Comparison of ENCODE assay signal across 38 cellular contexts in the genomic region with DNA sequence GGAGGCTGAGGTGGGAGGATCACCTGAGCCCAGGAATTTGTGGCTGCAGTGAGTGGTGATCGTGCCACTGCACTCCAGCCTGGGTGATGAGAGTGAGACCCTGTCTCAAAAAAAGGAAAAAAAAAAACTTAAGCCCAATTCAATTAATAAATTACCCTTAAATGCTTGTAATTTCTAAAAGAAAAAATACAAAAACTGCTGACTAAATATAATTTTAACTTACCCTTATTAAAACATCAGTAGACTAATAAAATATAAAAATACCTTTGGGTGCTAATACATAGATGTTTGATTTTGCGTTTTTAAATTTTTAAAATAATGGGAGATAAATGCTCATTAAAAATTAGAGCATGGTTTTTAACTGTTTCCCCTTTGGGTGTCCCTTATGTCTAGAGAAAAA.
"Had no signal": no experiment of that assay in that cellular context is flagged by ENCODE, and none has a peak within 500 bp of the region (broad histone marks: within the 10 kb centered on the region; RNA-seq: fewer than 3 reads in every experiment).

No MANE protein-coding gene starts in this region.

- H3K36me3 ChIP-seq: adrenal gland, ascending aorta, brain microvascular endothelial cell, breast epithelium, cardiac muscle cell had no signal

- H3K4me1 ChIP-seq: adrenal gland, ascending aorta, body of pancreas, breast epithelium had no signal

- FAIRE-seq: astrocyte, bronchial epithelial cell had no signal

- DNase-seq: activated effector memory CD4-positive, alpha-beta T cell treated with anti-CD3 and anti-CD28 coated beads, Interleukin-2, amount 50 U/mL, for 16 hours; activated effector memory CD4-positive, alpha-beta T cell treated with Interleukin-2 at 50 U/mL for 16 hours; activated gamma-delta T cell; activated gamma-delta T cell treated with Interleukin-2 at 50 U/mL for 16 hours; activated naive CD4-positive, alpha-beta T cell; activated naive CD4-positive, alpha-beta T cell treated with anti-CD3 and anti-CD28 coated beads for 36 hours; activated naive CD4-positive, alpha-beta T cell treated with anti-CD3 and anti-CD28 coated beads, Interleukin-2, amount 10 ng/mL, durations not matched to agents 7 days and 5 days; activated naive CD4-positive, alpha-beta T cell treated with anti-CD3 and anti-CD28 coated beads, Interleukin-2, amount 50 U/mL, for 16 hours; activated naive CD4-positive, alpha-beta T cell treated with Interleukin-2 at 50 U/mL for 16 hours; activated naive CD8-positive, alpha-beta T cell treated with anti-CD3 and anti-CD28 coated beads for 36 hours; activated naive CD8-positive, alpha-beta T cell treated with anti-CD3 and anti-CD28 coated beads, Interleukin-2, amount 10 ng/mL, durations not matched to agents 7 days and 5 days; activated naive CD8-positive, alpha-beta T cell treated with anti-CD3 and anti-CD28 coated beads, Interleukin-2, amount 50 U/mL, for 24 hours; activated T-cell treated with anti-CD3 and anti-CD28 coated beads, Interleukin-2, amount 50 U/mL, for 1 hour; activated T-cell treated with anti-CD3 and anti-CD28 coated beads, Interleukin-2, amount 50 U/mL, for 24 hours; activated T-cell treated with anti-CD3 and anti-CD28 coated beads, Interleukin-2, amount 50 U/mL, for 4 hours; activated T-cell treated with anti-CD3 and anti-CD28 coated beads, Interleukin-2, amount 50 U/mL, for 48 hours; activated T-cell treated with anti-CD3 and anti-CD28 coated beads, Interleukin-2, amount 50 U/mL, for 72 hours; adrenal gland; amygdala; anterior cingulate cortex; body of pancreas; brain microvascular endothelial cell; caudate nucleus; central memory CD4-positive, alpha-beta T cell; cerebellar nuclear complex had no signal

- H3K27ac Mint-ChIP-seq: activated naive CD4-positive, alpha-beta T cell treated with anti-CD3 and anti-CD28 coated beads for 36 hours; activated naive CD4-positive, alpha-beta T cell treated with anti-CD3 and anti-CD28 coated beads, Interleukin-2, amount 10 ng/mL, durations not matched to agents 7 days and 5 days; activated naive CD4-positive, alpha-beta T cell treated with anti-CD3 and anti-CD28 coated beads, Interleukin-2, amount 50 U/mL, for 24 hours; activated naive CD4-positive, alpha-beta T cell treated with anti-CD3 and anti-CD28 coated beads, Interleukin-2, amount 50 U/mL, for 72 hours; activated naive CD8-positive, alpha-beta T cell; activated naive CD8-positive, alpha-beta T cell treated with anti-CD3 and anti-CD28 coated beads for 36 hours; activated naive CD8-positive, alpha-beta T cell treated with anti-CD3 and anti-CD28 coated beads, Interleukin-2, amount 10 ng/mL, durations not matched to agents 7 days and 5 days; activated naive CD8-positive, alpha-beta T cell treated with anti-CD3 and anti-CD28 coated beads, Interleukin-2, amount 50 U/mL, for 24 hours; activated T-cell treated with anti-CD3 and anti-CD28 coated beads, Interleukin-2, amount 50 U/mL, for 24 hours; activated T-cell treated with anti-CD3 and anti-CD28 coated beads, Interleukin-2, amount 50 U/mL, for 72 hours; activated T-helper 1 cell treated with anti-CD3 and anti-CD28 coated beads, Interleukin-12 subunit alpha, Interleukin-12 subunit beta, Interleukin-2, Interleukin-4 antibody, amounts not matched to agents 30 ng/mL and 10 ng/mL and 1 ng/mL, durations not matched to agents 14 hours and 24 hours and 36 hours; activated T-helper 17 cell treated with anti-CD3 and anti-CD28 coated beads, Interleukin-2, amount 50 U/mL, for 72 hours; activated T-helper 2 cell treated with anti-CD3 and anti-CD28 coated beads, Interferon-gamma antibody, Interleukin-2, Interleukin-4, amounts not matched to agents 10 μg/mL and 5 μg/mL and 100 μg/mL, durations not matched to agents 14 hours and 24 hours and 36 hours; brain had no signal

- H3K4me3 Mint-ChIP-seq: activated naive CD4-positive, alpha-beta T cell treated with anti-CD3 and anti-CD28 coated beads for 36 hours; activated naive CD4-positive, alpha-beta T cell treated with anti-CD3 and anti-CD28 coated beads, Interleukin-2, amount 10 ng/mL, durations not matched to agents 7 days and 5 days; activated naive CD4-positive, alpha-beta T cell treated with anti-CD3 and anti-CD28 coated beads, Interleukin-2, amount 50 U/mL, for 24 hours; activated naive CD8-positive, alpha-beta T cell; activated naive CD8-positive, alpha-beta T cell treated with anti-CD3 and anti-CD28 coated beads for 36 hours; activated naive CD8-positive, alpha-beta T cell treated with anti-CD3 and anti-CD28 coated beads, Interleukin-2, amount 10 ng/mL, durations not matched to agents 7 days and 5 days; activated naive CD8-positive, alpha-beta T cell treated with anti-CD3 and anti-CD28 coated beads, Interleukin-2, amount 50 U/mL, for 24 hours; activated T-cell treated with anti-CD3 and anti-CD28 coated beads, Interleukin-2, amount 50 U/mL, for 24 hours; activated T-cell treated with anti-CD3 and anti-CD28 coated beads, Interleukin-2, amount 50 U/mL, for 4 hours; activated T-cell treated with anti-CD3 and anti-CD28 coated beads, Interleukin-2, amount 50 U/mL, for 72 hours; activated T-helper 1 cell treated with anti-CD3 and anti-CD28 coated beads, Interleukin-12 subunit alpha, Interleukin-12 subunit beta, Interleukin-2, Interleukin-4 antibody, amounts not matched to agents 30 ng/mL and 10 ng/mL and 1 ng/mL, durations not matched to agents 14 hours and 24 hours and 36 hours; activated T-helper 17 cell treated with anti-CD3 and anti-CD28 coated beads, Interleukin-2, amount 50 U/mL, for 72 hours; brain; central memory CD8-positive, alpha-beta T cell had no signal

- H3K9me3 Mint-ChIP-seq: activated naive CD4-positive, alpha-beta T cell treated with anti-CD3 and anti-CD28 coated beads for 36 hours; activated naive CD4-positive, alpha-beta T cell treated with anti-CD3 and anti-CD28 coated beads, Interleukin-2, amount 10 ng/mL, durations not matched to agents 7 days and 5 days; activated naive CD4-positive, alpha-beta T cell treated with anti-CD3 and anti-CD28 coated beads, Interleukin-2, amount 50 U/mL, for 24 hours; activated naive CD4-positive, alpha-beta T cell treated with anti-CD3 and anti-CD28 coated beads, Interleukin-2, amount 50 U/mL, for 72 hours; activated naive CD8-positive, alpha-beta T cell treated with anti-CD3 and anti-CD28 coated beads for 36 hours; activated naive CD8-positive, alpha-beta T cell treated with anti-CD3 and anti-CD28 coated beads, Interleukin-2, amount 10 ng/mL, durations not matched to agents 7 days and 5 days; activated naive CD8-positive, alpha-beta T cell treated with anti-CD3 and anti-CD28 coated beads, Interleukin-2, amount 50 U/mL, for 24 hours; activated T-cell treated with anti-CD3 and anti-CD28 coated beads, Interleukin-2, amount 50 U/mL, for 24 hours; activated T-cell treated with anti-CD3 and anti-CD28 coated beads, Interleukin-2, amount 50 U/mL, for 4 hours; activated T-cell treated with anti-CD3 and anti-CD28 coated beads, Interleukin-2, amount 50 U/mL, for 72 hours; activated T-helper 1 cell treated with anti-CD3 and anti-CD28 coated beads, Interleukin-12 subunit alpha, Interleukin-12 subunit beta, Interleukin-2, Interleukin-4 antibody, amounts not matched to agents 30 ng/mL and 10 ng/mL and 1 ng/mL, durations not matched to agents 14 hours and 24 hours and 36 hours; activated T-helper 17 cell treated with anti-CD3 and anti-CD28 coated beads, Interleukin-2, amount 50 U/mL, for 72 hours; activated T-helper 2 cell treated with anti-CD3 and anti-CD28 coated beads, Interferon-gamma antibody, Interleukin-2, Interleukin-4, amounts not matched to agents 10 μg/mL and 5 μg/mL and 100 μg/mL, durations not matched to agents 14 hours and 24 hours and 36 hours; central memory CD8-positive, alpha-beta T cell had no signal

- H3K4me1 Mint-ChIP-seq: activated naive CD4-positive, alpha-beta T cell treated with anti-CD3 and anti-CD28 coated beads, Interleukin-2, amount 10 ng/mL, durations not matched to agents 7 days and 5 days; activated naive CD4-positive, alpha-beta T cell treated with anti-CD3 and anti-CD28 coated beads, Interleukin-2, amount 50 U/mL, for 24 hours; activated naive CD8-positive, alpha-beta T cell treated with anti-CD3 and anti-CD28 coated beads for 36 hours; activated naive CD8-positive, alpha-beta T cell treated with anti-CD3 and anti-CD28 coated beads, Interleukin-2, amount 10 ng/mL, durations not matched to agents 7 days and 5 days; activated naive CD8-positive, alpha-beta T cell treated with anti-CD3 and anti-CD28 coated beads, Interleukin-2, amount 50 U/mL, for 24 hours; activated T-helper 17 cell treated with anti-CD3 and anti-CD28 coated beads, Interleukin-2, amount 50 U/mL, for 72 hours; central memory CD8-positive, alpha-beta T cell had no signal

- H3K27ac ChIP-seq: adrenal gland, ascending aorta, body of pancreas, brain microvascular endothelial cell, breast epithelium, cardiac muscle cell had no signal

- H3K27me3 ChIP-seq: adrenal gland, ascending aorta, body of pancreas, brain microvascular endothelial cell, breast epithelium, cardiac muscle cell had no signal

- ATAC-seq: activated naive CD4-positive, alpha-beta T cell treated with anti-CD3 and anti-CD28 coated beads, Interleukin-2, amount 50 U/mL, for 72 hours; activated naive CD8-positive, alpha-beta T cell treated with anti-CD3 and anti-CD28 coated beads, Interleukin-2, amount 50 U/mL, for 24 hours; activated T-cell treated with anti-CD3 and anti-CD28 coated beads, Interleukin-2, amount 50 U/mL, for 4 hours; activated T-cell treated with anti-CD3 and anti-CD28 coated beads, Interleukin-2, amount 50 U/mL, for 72 hours; activated T-helper 17 cell treated with anti-CD3 and anti-CD28 coated beads, Interleukin-2, amount 50 U/mL, for 72 hours; body of pancreas had no signal

- H3K27me3 Mint-ChIP-seq: activated naive CD4-positive, alpha-beta T cell treated with anti-CD3 and anti-CD28 coated beads, Interleukin-2, amount 50 U/mL, for 24 hours had no signal

- H3K36me3 Mint-ChIP-seq: activated naive CD4-positive, alpha-beta T cell treated with anti-CD3 and anti-CD28 coated beads, Interleukin-2, amount 10 ng/mL, durations not matched to agents 7 days and 5 days; activated naive CD4-positive, alpha-beta T cell treated with anti-CD3 and anti-CD28 coated beads, Interleukin-2, amount 50 U/mL, for 24 hours; activated naive CD4-positive, alpha-beta T cell treated with anti-CD3 and anti-CD28 coated beads, Interleukin-2, amount 50 U/mL, for 72 hours; activated naive CD8-positive, alpha-beta T cell; activated naive CD8-positive, alpha-beta T cell treated with anti-CD3 and anti-CD28 coated beads for 36 hours; activated naive CD8-positive, alpha-beta T cell treated with anti-CD3 and anti-CD28 coated beads, Interleukin-2, amount 10 ng/mL, durations not matched to agents 7 days and 5 days; brain had no signal

- H3K4me3 ChIP-seq: adrenal gland, ascending aorta, body of pancreas, breast epithelium, cardiac muscle cell had no signal

- H3K9me3 ChIP-seq: adrenal gland, ascending aorta, body of pancreas, breast epithelium had no signal
